Comparison of ENCODE assay signal across 1 cellular context in the genomic region with DNA sequence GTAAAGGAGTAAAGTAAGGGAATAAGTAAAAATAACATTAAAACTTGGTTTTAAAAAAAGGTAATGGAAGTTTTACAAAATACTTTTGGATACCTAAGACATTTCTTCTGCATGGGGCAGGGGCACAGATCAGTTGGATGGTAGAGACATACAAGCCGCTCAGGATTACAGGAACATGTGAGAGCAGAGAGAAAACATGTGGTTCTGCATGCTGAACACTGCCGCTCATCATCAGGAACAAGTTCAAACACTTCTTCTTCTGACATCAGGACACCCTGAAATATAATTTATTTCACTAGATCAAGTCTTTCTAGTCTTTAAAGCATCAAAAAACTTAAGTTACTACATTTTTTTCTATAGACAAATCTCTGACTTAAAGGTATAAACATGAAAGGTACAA.
A peak's percentile ranks its signal among the peaks of the same experiment; 100 is the strongest.
TF ChIP-seq lines count a peak whose summit lies in the region.

No MANE protein-coding gene starts in this region.

TF ChIP-seq in HepG2, 621 proteins besides CTCF, POLR2A, EP300 and RAD21:
- TF ChIP-seq FOXP1 (IDR thresholded peaks at IDR 0.05) (no peak), FOXP1 (CRISPR knock-in tag; IDR thresholded peaks at IDR 0.05) (no peak), GLI4 (CRISPR knock-in tag; IDR thresholded peaks at IDR 0.05; ENCODE audit: borderline replicate concordance) (no peak), ZNF629 (CRISPR knock-in tag; conservative IDR thresholded peaks at IDR 0.05) (no peak), ZNF83 (CRISPR knock-in tag; IDR thresholded peaks at IDR 0.05; ENCODE audit: borderline replicate concordance) (no peak), HCFC1 (IDR thresholded peaks at IDR 0.05; ENCODE audit: low read depth, low read length) (no peak), ZFP82 (CRISPR knock-in tag; IDR thresholded peaks at IDR 0.05; ENCODE audit: borderline replicate concordance) (no peak)
- TF ChIP-seq, protein P1, sequence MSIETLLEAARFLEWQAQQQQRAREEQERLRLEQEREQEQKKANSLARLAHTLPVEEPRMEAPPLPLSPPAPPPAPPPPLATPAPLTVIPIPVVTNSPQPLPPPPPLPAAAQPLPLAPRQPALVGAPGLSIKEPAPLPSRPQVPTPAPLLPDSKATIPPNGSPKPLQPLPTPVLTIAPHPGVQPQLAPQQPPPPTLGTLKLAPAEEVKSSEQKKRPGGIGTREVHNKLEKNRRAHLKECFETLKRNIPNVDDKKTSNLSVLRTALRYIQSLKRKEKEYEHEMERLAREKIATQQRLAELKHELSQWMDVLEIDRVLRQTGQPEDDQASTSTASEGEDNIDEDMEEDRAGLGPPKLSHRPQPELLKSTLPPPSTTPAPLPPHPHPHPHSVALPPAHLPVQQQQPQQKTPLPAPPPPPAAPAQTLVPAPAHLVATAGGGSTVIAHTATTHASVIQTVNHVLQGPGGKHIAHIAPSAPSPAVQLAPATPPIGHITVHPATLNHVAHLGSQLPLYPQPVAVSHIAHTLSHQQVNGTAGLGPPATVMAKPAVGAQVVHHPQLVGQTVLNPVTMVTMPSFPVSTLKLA (IDR thresholded peaks at IDR 0.05) = peak; percentile 89
